In the genomic region with DNA sequence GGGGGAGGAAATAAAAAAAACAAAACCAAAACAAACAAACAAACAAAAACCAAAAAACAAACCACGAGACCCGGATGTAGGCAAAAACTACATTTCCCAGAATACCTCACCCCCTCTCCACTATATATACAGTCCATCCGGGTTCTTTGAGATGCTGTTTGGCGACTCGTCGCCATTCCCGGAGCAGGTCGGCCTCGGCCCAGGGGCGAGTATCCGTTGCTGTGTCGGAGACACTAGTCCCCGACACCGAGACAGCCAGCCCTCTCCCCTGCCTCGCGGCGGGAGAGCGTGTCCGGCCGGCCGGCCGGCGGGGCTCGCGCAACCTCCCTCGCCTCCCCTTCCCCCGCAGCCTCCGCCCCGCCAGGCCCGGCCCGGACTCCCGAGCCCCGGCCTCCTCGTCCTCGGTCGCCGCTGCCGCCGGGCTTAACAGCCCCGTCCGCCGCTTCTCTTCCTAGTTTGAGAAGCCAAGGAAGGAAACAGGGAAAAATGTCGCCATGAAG, we compare ENCODE assay signal across 8 cellular contexts. TPM values are rescaled to one million over a fixed set of nuclear protein-coding genes. Genes with fewer than 3 reads are reported as not detected.
DNase-seq lines count a peak whose midpoint lies in the region; ATAC-seq, FAIRE-seq and TF ChIP-seq lines count a peak whose summit lies in the region.

A gene (plus strand): TSS at position 154 of the 500 bp plus-strand sequence. CDS start 456 bp downstream, outside the sequence.

- intact Hi-C loops in ascending aorta (cut with DNase I) (loop anchor here (2.0 to 5.0 kb wide), 2 partner anchors 47 to 87 kb away; a partner anchor contains a TSS), right cardiac atrium (cut with DNase I) (loop anchor here in 1 of 4 donors (10.0 kb wide), 1 partner anchor 59 kb away; no protein-coding TSS in a partner anchor), prostate gland (cut with DNase I) (no loop called here)

- TF ChIP-seq CTCF in GM12875 (IDR thresholded peaks at IDR 0.05; ENCODE audit: borderline replicate concordance, insufficient read depth, low read depth, low read length) (no peak), ascending aorta (IDR thresholded peaks at IDR 0.05) (no peak), prostate gland (IDR thresholded peaks at IDR 0.05) (peak in 1 of 4 experiments; percentile 11)

- no peak for FAIRE-seq in urothelium cell line (lab: Jason Lieb, UNC)

- ATAC-seq in HG02870 (IDR thresholded peaks at IDR 0.05; ENCODE audit: unreplicated experiment), result peak; percentile 56
- peak; percentile 82 to 86 for ATAC-seq in right cardiac atrium

- H3K36me3 ChIP-seq in ascending aorta (no peaks in the 10 kb centered on the region), prostate gland (no peaks in the 10 kb centered on the region)

- under 1% methylated on average over 43 of the region's 43 CpGs for WGBS in right cardiac atrium
- WGBS in prostate gland, result 0% methylated on average over 31 of the region's 43 CpGs

- H3K27me3 ChIP-seq in ascending aorta, result no peaks in the 10 kb centered on the region
- H3K27me3 ChIP-seq in right cardiac atrium (ENCODE audit: control insufficient read depth, insufficient read depth), result no peaks in the 10 kb centered on the region
- no peaks in the 10 kb centered on the region for H3K27me3 ChIP-seq in prostate gland (replicated peaks; ENCODE audit: insufficient read depth)

- H3K9me3 ChIP-seq in ascending aorta (no peaks in the 10 kb centered on the region), right cardiac atrium (ENCODE audit: control insufficient read depth, low read length) (no peaks in the 10 kb centered on the region), prostate gland (no peaks in the 10 kb centered on the region)

- DNase-seq in NCI-H187 (lab: John Stamatoyannopoulos, UW) (peak; percentile 73 to 89), T-helper 22 cell (ENCODE audit: low read depth) (peak; percentile 64), ascending aorta (ENCODE audit: low spot score in 2 of 2) (peak in 1 of 2 donors; percentile 82), right cardiac atrium (peak; percentile 67 to 88 (median 88)), prostate gland (ENCODE audit: low spot score) (peak; percentile 83), urothelium cell line (ENCODE audit: low spot score) (peak; percentile 90)

- H3K27ac ChIP-seq in ascending aorta, result peak within 1 kb of the TSS; percentile 93 to 96
- peak within 1 kb of the TSS; percentile 80 for H3K27ac ChIP-seq in right cardiac atrium (ENCODE audit: low read length)
- H3K27ac ChIP-seq in prostate gland, result peak within 1 kb of the TSS; percentile 93 to 96

- peaks cover 19 to 41% of the 10 kb centered on the region in 2 donors for H3K4me1 ChIP-seq in ascending aorta
- H3K4me1 ChIP-seq in right cardiac atrium (ENCODE audit: control insufficient read depth, insufficient read depth, low read length), result peaks cover 5% of the 10 kb centered on the region
- peaks cover 11% of the 10 kb centered on the region for H3K4me1 ChIP-seq in prostate gland (replicated peaks)

- H3K4me3 ChIP-seq in GM12875 (ENCODE audit: low read depth, low read length), result peak within 1 kb of the TSS; percentile 93
- peak within 1 kb of the TSS; percentile 88 to 96 for H3K4me3 ChIP-seq in ascending aorta
- peak within 1 kb of the TSS; percentile 64 for H3K4me3 ChIP-seq in right cardiac atrium (ENCODE audit: low read length)
- H3K4me3 ChIP-seq in prostate gland, result peak within 1 kb of the TSS; percentile 84 to 100

- TF ChIP-seq POLR2A in prostate gland (IDR thresholded peaks at IDR 0.05), result peak; percentile 97

RNA-seq across cellular contexts. Expression of the gene that starts here (rescaled TPM):
- 147 TPM for total RNA-seq in ascending aorta
- 100 to 1,000 TPM; 235 to 259 (median 237) TPM for total RNA-seq in right cardiac atrium
- polyA plus RNA-seq in right cardiac atrium, result 281 TPM
- total RNA-seq in prostate gland, result 100 to 1,000 TPM in 1 of 2 donors, 10 to 100 TPM in 1; 95.3 to 251 TPM
